8 cellular contexts compared by ENCODE assay signal in genomic region chr19:58278156-58279041, GRCh38. TPM values are rescaled to one million over a fixed set of nuclear protein-coding genes. Genes with fewer than 3 reads are reported as not detected.
A peak's percentile ranks its signal among the peaks of the same experiment; 100 is the strongest.
DNase-seq lines count a peak whose midpoint lies in the region; ATAC-seq, FAIRE-seq and TF ChIP-seq lines count a peak whose summit lies in the region.

ZNF8 (plus strand) TSS chr19:58278955; CDS start chr19:58279082, 127 bp downstream.

- H3K4me3 ChIP-seq in H1 (ENCODE audit: extremely low read depth in 1 of 4, insufficient read depth in 2 of 4, low read depth in 3 of 4, low read length in 4 of 4) = peak within 1 kb of the TSS; percentile 86 to 97 (median 94)
- peak within 1 kb of the TSS; percentile 88 to 97 for H3K4me3 ChIP-seq in mesenchymal stem cell (ENCODE audit: insufficient read depth in 1 of 2, low read depth in 1 of 2, low read length in 2 of 2)

- no peak for TF ChIP-seq RAD21 in H1 (IDR thresholded peaks at IDR 0.05 in 1 of 2, conservative IDR thresholded peaks at IDR 0.05 in 1 of 2; ENCODE audit: low read depth in 2 of 2, low read length in 2 of 2)

- H2AK5ac ChIP-seq in H1 (ENCODE audit: low read depth, low read length) (no peak within 1 kb of the TSS; the same call in none of the 2 replicates), mesenchymal stem cell (ENCODE audit: low read length, severe bottlenecking) (no peak within 1 kb of the TSS)

- peaks cover 0 to 13% (median 2%) of the 10 kb centered on the region in 4 experiments; a peak in 3 of 8 replicates for H3K36me3 ChIP-seq in H1 (ENCODE audit: control insufficient read depth in 2 of 4, insufficient read depth in 4 of 4, low read length in 3 of 4)
- H3K36me3 ChIP-seq in mesenchymal stem cell (ENCODE audit: control insufficient read depth in 1 of 2, insufficient read depth in 2 of 2, low read depth in 1 of 2, low read length in 2 of 2) = peaks cover 38 to 46% of the 10 kb centered on the region in 2 experiments

- H3K79me2 ChIP-seq in H1 (ENCODE audit: control insufficient read depth in 1 of 2, insufficient read depth in 2 of 2, low read length in 2 of 2) = peaks cover 27 to 50% of the 10 kb centered on the region in 2 experiments

- H3K79me1 ChIP-seq in H1 (ENCODE audit: low read depth, low read length) (peaks cover 15% of the 10 kb centered on the region), mesenchymal stem cell (replicated peaks; ENCODE audit: low read length, poor library complexity, severe bottlenecking) (peaks cover 10% of the 10 kb centered on the region)

- CTCF ChIA-PET in H1 (lab: Charles Lee; ENCODE audit: partially characterized antibody) = interaction anchor here (0.6 to 0.7 kb wide), 2 partner anchors 32 to 1091 kb away, joined by 3 read pairs; no protein-coding TSS in a partner anchor

- POLR2A ChIA-PET in H1 (lab: Charles Lee; ENCODE audit: partially characterized antibody) = interaction anchor here (0.7 to 3.9 kb wide), 21 partner anchors 9 to 108 kb away, joined by 3 to 30 read pairs (median 5); partner anchors contain the start of genes ERVK3-1, ZNF274, ZNF544 and ZSCAN22

- H3K56ac ChIP-seq in H1 (replicated peaks; ENCODE audit: insufficient read length, low read depth, low read length) = peak within 1 kb of the TSS; percentile 97

- H2BK20ac ChIP-seq in H1 (ENCODE audit: low read length) = no peak within 1 kb of the TSS

- DNase-seq in Caki2 (ENCODE audit: low read depth) (peak; percentile 99), HUDEP-2 (lab: John Stamatoyannopoulos, UW; ENCODE audit: unreplicated experiment in 76 of 76) (peak; percentile 88 to 100 (median 100)), NOMO-1 treated with dmso at 0.1 percent for 144 hours (lab: John Stamatoyannopoulos, UW; ENCODE audit: unreplicated experiment) (peak; percentile 98), H1 (ENCODE audit: low read depth in 1 of 2, low spot score in 2 of 2) (peak; percentile 96 to 97), mesenchymal stem cell (peak; percentile 99)
- DNase-seq in activated CD8-positive, alpha-beta memory T cell treated with anti-CD3 and anti-CD28 coated beads, Interleukin-2, amount 50 U/mL, for 1 hour (ENCODE audit: extremely low read depth) = peak; percentile 97
- DNase-seq in stimulated activated CD8-positive, alpha-beta memory T cell treated with anti-CD3 and anti-CD28 coated beads, Interleukin-12 subunit alpha, Interleukin-12 subunit beta, amount 100 ng/mL, for 24 hours (ENCODE audit: extremely low read depth) = peak; percentile 97

- H3K18ac ChIP-seq in H1 (ENCODE audit: extremely low read depth, low read length) = peak within 1 kb of the TSS; percentile 78
- peak within 1 kb of the TSS; percentile 87 to 97 for H3K18ac ChIP-seq in mesenchymal stem cell (ENCODE audit: low read depth in 1 of 2, low read length in 2 of 2)

- H3K4me2 ChIP-seq in H1 (ENCODE audit: insufficient read depth in 1 of 2, low read depth in 2 of 2, low read length in 2 of 2) = peak within 1 kb of the TSS; percentile 74 to 90
- peak within 1 kb of the TSS; percentile 84 for H3K4me2 ChIP-seq in mesenchymal stem cell (ENCODE audit: low read length, poor library complexity, severe bottlenecking)

- H3K9ac ChIP-seq in H1 (replicated peaks in 1 of 4; ENCODE audit: extremely low read depth in 1 of 4, low read depth in 3 of 4, low read length in 3 of 4) = peak within 1 kb of the TSS; percentile 89 to 97 (median 93)
- H3K9ac ChIP-seq in mesenchymal stem cell (ENCODE audit: low read length) = peak within 1 kb of the TSS; percentile 98

- TF ChIP-seq CTCF in H1 (IDR thresholded peaks at IDR 0.05; ENCODE audit: control extremely low read depth in 1 of 3, insufficient read depth in 1 of 3, low read depth in 1 of 3, low read length in 3 of 3) = no peak

- H3K14ac ChIP-seq in H1 (ENCODE audit: insufficient read length) = no peak within 1 kb of the TSS
- H3K14ac ChIP-seq in mesenchymal stem cell (ENCODE audit: low read length in 2 of 2) = peak within 1 kb of the TSS in 1 of 2 experiments; percentile 99

- H2BK15ac ChIP-seq in H1 (ENCODE audit: low read length) (no peak within 1 kb of the TSS), mesenchymal stem cell (ENCODE audit: low read depth, poor library complexity, severe bottlenecking) (peak within 1 kb of the TSS; percentile 73)

- peaks cover 9 to 17% of the 10 kb centered on the region in 2 experiments for H4K20me1 ChIP-seq in H1 (replicated peaks in 1 of 2; ENCODE audit: control insufficient read depth in 1 of 2, insufficient read depth in 2 of 2, low read length in 2 of 2)

- peak within 1 kb of the TSS; percentile 97 for H4K5ac ChIP-seq in H1 (ENCODE audit: insufficient read length, low read depth, low read length)

- H3K4me1 ChIP-seq in H1 (replicated peaks in 1 of 4; ENCODE audit: control insufficient read depth in 3 of 4, insufficient read depth in 4 of 4, low read length in 3 of 4) (peaks cover 4 to 11% (median 6%) of the 10 kb centered on the region in 4 experiments; a peak in 6 of 7 replicates), mesenchymal stem cell (ENCODE audit: control insufficient read depth, insufficient read depth, low read depth, low read length) (peaks cover 6% of the 10 kb centered on the region)

- 2% methylated on average over 54 of the region's 54 CpGs; no CpG with 5 or more reads in 1 of the 2 experiments for WGBS in H1 (ENCODE audit: extremely low coverage in 1 of 2, insufficient coverage in 1 of 2, insufficient read length in 1 of 2, insufficient replicate concordance in 2 of 2, low coverage in 1 of 2, low lambda C conversion rate in 2 of 2, missing lambda C conversion rate in 1 of 2), 2 experiments
- 1% methylated on average over 50 of the region's 54 CpGs for WGBS in mesenchymal stem cell

- H3K23ac ChIP-seq in H1 (ENCODE audit: insufficient read length) = no peak within 1 kb of the TSS
- peak within 1 kb of the TSS in 1 of 2 experiments; percentile 81 for H3K23ac ChIP-seq in mesenchymal stem cell (ENCODE audit: low read length in 2 of 2)

- ATAC-seq in GM21390 (IDR thresholded peaks at IDR 0.05; ENCODE audit: unreplicated experiment) = peak; percentile 94

- H2BK5ac ChIP-seq in H1 (ENCODE audit: low read depth, low read length) (peak within 1 kb of the TSS; percentile 96), mesenchymal stem cell (ENCODE audit: low read depth, low read length, poor library complexity, severe bottlenecking) (peak within 1 kb of the TSS; percentile 79)

- peak within 1 kb of the TSS; percentile 68; the same call in 1 of the 2 replicates for H2BK12ac ChIP-seq in H1 (ENCODE audit: low read depth, low read length)
- H2BK12ac ChIP-seq in mesenchymal stem cell (ENCODE audit: low read length in 2 of 2) = peak within 1 kb of the TSS in 1 of 2 experiments; percentile 10

- H3K4ac ChIP-seq in H1 (replicated peaks; ENCODE audit: insufficient read length, low read depth, low read length) = peak within 1 kb of the TSS; percentile 81
- H3K4ac ChIP-seq in mesenchymal stem cell (ENCODE audit: low read depth in 1 of 2, low read length in 2 of 2) = peak within 1 kb of the TSS; percentile 94 to 100

- no peak within 1 kb of the TSS for H2BK120ac ChIP-seq in H1 (replicated peaks; ENCODE audit: low read depth, low read length)
- peak within 1 kb of the TSS; percentile 64 for H2BK120ac ChIP-seq in mesenchymal stem cell (ENCODE audit: low read depth, low read length)

- H3K27ac ChIP-seq in H1 (ENCODE audit: low read depth, low read length) (peak within 1 kb of the TSS; percentile 83), mesenchymal stem cell (ENCODE audit: low read length, poor library complexity, severe bottlenecking) (peak within 1 kb of the TSS; percentile 94)

- H4K8ac ChIP-seq in H1 (ENCODE audit: extremely low read depth, insufficient read depth, low read length) = peak within 1 kb of the TSS; percentile 99
- H4K8ac ChIP-seq in mesenchymal stem cell (ENCODE audit: low read length) = peak within 1 kb of the TSS; percentile 83

- peak; percentile 77 for FAIRE-seq in H1 (lab: Jason Lieb, UNC)

- H3K23me2 ChIP-seq in H1 (ENCODE audit: low read depth, low read length) = peaks cover 6% of the 10 kb centered on the region

- TF ChIP-seq EP300 in H1 (IDR thresholded peaks at IDR 0.05; ENCODE audit: borderline replicate concordance in 1 of 2, low read depth in 2 of 2, low read length in 2 of 2) = no peak

- H4K91ac ChIP-seq in H1 (replicated peaks; ENCODE audit: insufficient read length, low read length) (peak within 1 kb of the TSS; percentile 84), mesenchymal stem cell (ENCODE audit: low read length) (peak within 1 kb of the TSS; percentile 88)

- H2AFZ ChIP-seq in H1 (ENCODE audit: low read length) = peak within 1 kb of the TSS; percentile 37; the same call in 1 of the 2 replicates
- H2AFZ ChIP-seq in mesenchymal stem cell (ENCODE audit: low read depth, low read length) = peak within 1 kb of the TSS; percentile 47

- in situ Hi-C loops in Caki2 (cut with HindIII; ENCODE audit: low pct_unique_long_range_greater_than_20kb, low sequenced_read_pairs) = no loop called here

- H3K9me3 ChIP-seq in H1 (ENCODE audit: insufficient read depth in 2 of 2, low read depth in 1 of 2, low read length in 1 of 2) (no peaks in the 10 kb centered on the region), mesenchymal stem cell (ENCODE audit: control insufficient read depth, low read length) (peaks cover 32% of the 10 kb centered on the region)

- TF ChIP-seq POLR2A in H1 (IDR thresholded peaks at IDR 0.05; ENCODE audit: control extremely low read depth in 1 of 2, low read depth in 2 of 2, low read length in 2 of 2) = peak; percentile 81 to 92

- no peaks in the 10 kb centered on the region for H3K27me3 ChIP-seq in H1 (replicated peaks in 1 of 4; ENCODE audit: control insufficient read depth in 3 of 4, extremely low read depth in 1 of 4, insufficient read depth in 3 of 4, low read length in 3 of 4)
- no peaks in the 10 kb centered on the region for H3K27me3 ChIP-seq in mesenchymal stem cell (ENCODE audit: control insufficient read depth in 1 of 2, insufficient read depth in 1 of 2, low read length in 2 of 2)

TF ChIP-seq in H1, 55 proteins besides CTCF, POLR2A, EP300 and RAD21 (continues in another document):
- TF ChIP-seq PHF8 (conservative IDR thresholded peaks at IDR 0.05; ENCODE audit: low read depth, low read length) (peak; percentile 29; the same call in 1 of the 2 replicates), POU5F1 (IDR thresholded peaks at IDR 0.05; ENCODE audit: low read depth, low read length) (no peak), YY1 (IDR thresholded peaks at IDR 0.05; ENCODE audit: low read depth, low read length) (peak; percentile 97), TAF1 (IDR thresholded peaks at IDR 0.05; ENCODE audit: low read depth, low read length) (peak; percentile 94)

RNA-seq across cellular contexts. Expression of gene ZNF8, which starts in this region (rescaled TPM):
- 3.0 and 4.9 TPM in 2 replicates for total RNA-seq in Caki2 (2014; rRNA removed; shearing (Covaris generic); ENCODE audit: low replicate concordance)
- 20.5 and 21.5 TPM in 2 replicates for total RNA-seq in H1 (2021; fragmentation: NEBNext Ultra II Directional; extraction: Animal tissue kit (Norgen Biotek cat#: 25700))
- polyA plus RNA-seq in H1 (2011; rRNA removed) = 9.2 and 9.8 TPM in 2 replicates
- 7.0 TPM for polyA plus RNA-seq in H1 (2011; cell fraction: cytosol; rRNA removed)
- polyA plus RNA-seq in H1 (2011; cell fraction: nucleus; rRNA removed) = 15.2 TPM
- polyA plus RNA-seq in H1 (2012, experiment 1 of 2) = 5.5 to 7.9 TPM (median 6.5 TPM) in 4 replicates
- polyA plus RNA-seq in H1 (2012, experiment 2 of 2) = 4.9 TPM
- polyA plus RNA-seq in H1 (2013, experiment 1 of 2) = 9.6 TPM
- polyA plus RNA-seq in H1 (2013, experiment 2 of 2) = 8.2 TPM
- 30.0 and 32.5 TPM in 2 replicates for polyA minus RNA-seq in H1 (2011; rRNA and poly(A)+ RNA removed)
- 17.0 TPM for polyA minus RNA-seq in H1 (2011; cell fraction: cytosol; rRNA and poly(A)+ RNA removed)
- polyA minus RNA-seq in H1 (2011; cell fraction: nucleus; rRNA and poly(A)+ RNA removed) = 15.0 TPM
- polyA plus RNA-seq in mesenchymal stem cell (2013, experiment 1 of 2) = 2.2 TPM
- polyA plus RNA-seq in mesenchymal stem cell (2013, experiment 2 of 2) = 1.9 TPM

Comparison
In these comparisons a context has a peak if more than half of its experiments do, and no peak if none do; other contexts are left out.
1. Peak in every context shown above with its lines: DNase-seq, ATAC-seq, H3K4me3 ChIP-seq and H3K27ac ChIP-seq.